ENCODE assay signal across 1 cellular context in the genomic region with DNA sequence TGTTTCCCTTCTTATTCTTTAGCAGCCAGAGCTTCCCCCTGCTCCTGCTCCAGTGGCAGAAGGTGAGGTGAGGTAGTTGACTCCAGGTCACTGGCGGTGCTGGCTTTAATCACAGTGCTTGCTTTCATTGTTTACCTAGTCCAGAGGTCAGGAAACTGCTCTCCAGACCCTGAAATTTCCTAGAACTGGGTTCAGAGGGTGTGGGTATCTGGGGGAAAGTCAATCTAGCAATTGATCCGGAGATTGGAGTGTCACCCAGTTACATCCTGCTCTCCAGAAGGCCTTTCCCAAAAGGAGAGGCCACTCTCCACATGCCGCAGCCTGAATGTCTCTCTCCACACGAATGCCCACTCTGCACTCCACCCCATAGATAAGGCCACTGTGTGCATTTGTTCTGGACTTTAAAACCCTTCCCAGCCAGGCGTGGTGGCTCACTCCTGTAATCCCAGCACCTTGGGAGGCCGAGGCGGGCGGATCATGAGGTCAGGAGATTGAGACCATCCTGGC.
TF ChIP-seq lines count a peak whose summit lies in the region.

No MANE protein-coding gene starts in this region.

TF ChIP-seq in liver, 16 proteins besides CTCF, POLR2A, EP300 and RAD21 (continued from another document):
- peak in 1 of 2 donors; percentile 31 for TF ChIP-seq GABPA (IDR thresholded peaks at IDR 0.05 in 1 of 2, conservative IDR thresholded peaks at IDR 0.05 in 1 of 2)
- peak; percentile 99 to 100 for TF ChIP-seq RXRA (IDR thresholded peaks at IDR 0.05)
- TF ChIP-seq, protein P1, sequence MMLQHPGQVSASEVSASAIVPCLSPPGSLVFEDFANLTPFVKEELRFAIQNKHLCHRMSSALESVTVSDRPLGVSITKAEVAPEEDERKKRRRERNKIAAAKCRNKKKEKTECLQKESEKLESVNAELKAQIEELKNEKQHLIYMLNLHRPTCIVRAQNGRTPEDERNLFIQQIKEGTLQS (IDR thresholded peaks at IDR 0.05): peak; percentile 77
